Comparison of ENCODE assay signal across 11 cellular contexts in genomic region chr15:66565731-66566130, GRCh38. TPM values are rescaled to one million over a fixed set of nuclear protein-coding genes. Genes with fewer than 3 reads are reported as not detected.
DNase-seq lines count a peak whose midpoint lies in the region; ATAC-seq, FAIRE-seq and TF ChIP-seq lines count a peak whose summit lies in the region.
"Had no signal": no experiment of that assay in that cellular context is flagged by ENCODE, and none has a peak within 500 bp of the region (broad histone marks: within the 10 kb centered on the region; RNA-seq: fewer than 3 reads in every experiment).

Gene LCTL (minus strand): TSS chr15:66565998. CDS start chr15:66565365, 633 bp downstream.

- peak within 1 kb of the TSS; percentile 88 for H3K4me2 ChIP-seq in osteoblast (ENCODE audit: insufficient read depth, low read length)

- peak within 1 kb of the TSS; percentile 93 for H2AFZ ChIP-seq in osteoblast (ENCODE audit: low read length)

- no peak for ATAC-seq in HG03175 (IDR thresholded peaks at IDR 0.05; ENCODE audit: unreplicated experiment)
- no peak for ATAC-seq in HG02970 (IDR thresholded peaks at IDR 0.05; ENCODE audit: low FRiP score, unreplicated experiment)
- ATAC-seq in GM18907 (IDR thresholded peaks at IDR 0.05; ENCODE audit: unreplicated experiment) = no peak

- no peaks in the 10 kb centered on the region for H4K20me1 ChIP-seq in osteoblast (ENCODE audit: insufficient read depth, low read length)

- no peaks in the 10 kb centered on the region for H3K9me3 ChIP-seq in osteoblast (ENCODE audit: low read depth, low read length)
- H3K9me3 ChIP-seq: left ventricle myocardium inferior had no signal

- no peak for TF ChIP-seq POLR2A in GM12892 (IDR thresholded peaks at IDR 0.05; ENCODE audit: low read depth, low read length)

- peak; percentile 85 for DNase-seq in ELF-1 (ENCODE audit: low read depth, low spot score)
- DNase-seq in RPMI7951 (ENCODE audit: low read depth) = peak; percentile 78
- peak; percentile 52 for DNase-seq in fibroblast of pulmonary artery (ENCODE audit: low read depth)
- peak; percentile 95 for DNase-seq in osteoblast (ENCODE audit: insufficient read length, low spot score, missing footprints)
- no peak for DNase-seq in GM12892 (ENCODE audit: insufficient read length)
- DNase-seq: left ventricle myocardium inferior, NCI-H1105 had no signal

- H3K27me3 ChIP-seq in osteoblast (ENCODE audit: insufficient read depth, low read length) = no peaks in the 10 kb centered on the region

- H3K4me3 ChIP-seq in fibroblast of pulmonary artery (replicated peaks; ENCODE audit: low read depth, low read length) (no peak within 1 kb of the TSS), osteoblast (ENCODE audit: insufficient read depth, low read length) (peak within 1 kb of the TSS; percentile 62)

- H3K27ac ChIP-seq in osteoblast (ENCODE audit: low read depth, low read length) = peak within 1 kb of the TSS; percentile 46
- H3K27ac ChIP-seq: left ventricle myocardium inferior had no signal

- peaks cover 17% of the 10 kb centered on the region for H3K4me1 ChIP-seq in osteoblast (ENCODE audit: insufficient read depth, low read length)

- FAIRE-seq in GM12892 (lab: Jason Lieb, UNC) = no peak

- TF ChIP-seq CTCF in fibroblast of pulmonary artery (IDR thresholded peaks at IDR 0.05; ENCODE audit: low read length, missing control alignments) (no peak), osteoblast (IDR thresholded peaks at IDR 0.05; ENCODE audit: extremely low read depth, low read depth, low read length) (no peak)

- H3K36me3 ChIP-seq in osteoblast (ENCODE audit: insufficient read depth, low read length) = no peaks in the 10 kb centered on the region
- H3K36me3 ChIP-seq: left ventricle myocardium inferior had no signal

- H3K79me2 ChIP-seq in osteoblast (ENCODE audit: insufficient read depth, low read length) = no peaks in the 10 kb centered on the region

RNA-seq across cellular contexts. Expression of gene LCTL, which starts in this region (rescaled TPM):
- total RNA-seq in RPMI7951 (2014; rRNA removed; shearing (Covaris generic)) = 2.2 and 2.8 TPM in 2 replicates
- 1.2 and 1.4 TPM in 2 replicates for total RNA-seq in osteoblast
- 0.32 TPM for polyA plus RNA-seq in GM12892 (2012; ENCODE audit: missing spikeins)
- total RNA-seq: left ventricle myocardium inferior; T-helper 1 cell treated with Interleukin-12 subunit alpha and Interleukin-12 subunit beta and Interleukin-4 antibody, amounts not matched to agents 30 ng/mL and 1 ng/mL, for 36 hours had no signal
